In the genomic region with DNA sequence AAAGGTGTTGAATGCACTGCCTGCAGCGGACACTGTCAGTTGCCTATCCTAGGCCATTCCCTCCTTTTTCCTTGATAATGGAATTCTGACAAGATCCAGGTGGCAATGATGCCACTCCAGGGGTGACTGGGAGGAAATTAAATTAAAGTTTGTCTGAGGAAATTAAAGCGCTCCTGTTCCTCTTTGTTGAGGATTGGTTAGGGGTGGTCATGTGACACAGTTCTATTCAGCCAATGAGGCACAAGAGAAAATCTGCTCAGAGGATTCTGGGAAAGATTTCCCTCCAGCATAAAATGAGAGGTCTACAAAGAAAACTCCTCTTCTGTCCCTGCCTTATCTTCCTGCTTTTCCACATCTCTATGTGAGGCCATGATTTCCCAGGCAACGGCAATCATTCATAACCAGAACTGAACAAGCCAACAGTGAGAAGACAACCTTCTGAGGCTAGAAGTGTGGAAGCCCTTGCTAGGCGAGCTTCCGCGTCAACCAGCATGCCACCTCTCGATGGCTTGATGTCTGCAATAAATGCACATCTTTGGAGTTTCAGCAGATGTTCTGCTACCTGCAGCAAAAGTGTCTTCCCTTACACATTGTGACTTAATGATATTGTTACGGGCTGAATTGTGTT, we compare ENCODE assay signal across 31 cellular contexts. TPM values are rescaled to one million over a fixed set of nuclear protein-coding genes. Genes with fewer than 3 reads are reported as not detected.
"Had no signal": no experiment of that assay in that cellular context is flagged by ENCODE, and none has a peak within 500 bp of the region (broad histone marks: within the 10 kb centered on the region; RNA-seq: fewer than 3 reads in every experiment).

No MANE protein-coding gene starts in this region.

- H3K27ac ChIP-seq: brain microvascular endothelial cell, coronary artery, dorsolateral prefrontal cortex had no signal

- FAIRE-seq: astrocyte, bronchial epithelial cell, frontal cortex had no signal

- H3K9me3 Mint-ChIP-seq: activated CD4-positive, alpha-beta memory T cell treated with anti-CD3 and anti-CD28 coated beads, Interleukin-2, amount 10 ng/mL, durations not matched to agents 7 days and 5 days; activated CD4-positive, alpha-beta T cell treated with anti-CD3 and anti-CD28 coated beads, Interleukin-2, amount 10 ng/mL, durations not matched to agents 7 days and 5 days; activated T-cell treated with anti-CD3 and anti-CD28 coated beads, Interleukin-2, amount 50 U/mL, for 24 hours; activated T-cell treated with anti-CD3 and anti-CD28 coated beads, Interleukin-2, amount 50 U/mL, for 72 hours; central memory CD8-positive, alpha-beta T cell; dendritic cell treated with granulocyte-macrophage colony-stimulating factor and Interleukin-4, amounts not matched to agents 40 ng/mL and 50 ng/mL, for 4 days; endodermal cell had no signal

- H3K4me3 Mint-ChIP-seq: activated CD4-positive, alpha-beta memory T cell treated with anti-CD3 and anti-CD28 coated beads, Interleukin-2, amount 10 ng/mL, durations not matched to agents 7 days and 5 days; activated CD4-positive, alpha-beta T cell treated with anti-CD3 and anti-CD28 coated beads, Interleukin-2, amount 10 ng/mL, durations not matched to agents 7 days and 5 days; activated naive CD8-positive, alpha-beta T cell; activated T-cell treated with anti-CD3 and anti-CD28 coated beads, Interleukin-2, amount 50 U/mL, for 24 hours; activated T-cell treated with anti-CD3 and anti-CD28 coated beads, Interleukin-2, amount 50 U/mL, for 72 hours; central memory CD8-positive, alpha-beta T cell; dendritic cell treated with granulocyte-macrophage colony-stimulating factor and Interleukin-4, amounts not matched to agents 40 ng/mL and 50 ng/mL, for 4 days; endodermal cell had no signal

- H3K27me3 ChIP-seq: brain microvascular endothelial cell had no signal

- H3K4me3 ChIP-seq: coronary artery, dorsolateral prefrontal cortex had no signal

- H3K27ac Mint-ChIP-seq: activated CD4-positive, alpha-beta memory T cell treated with anti-CD3 and anti-CD28 coated beads, Interleukin-2, amount 10 ng/mL, durations not matched to agents 7 days and 5 days; activated CD4-positive, alpha-beta T cell treated with anti-CD3 and anti-CD28 coated beads, Interleukin-2, amount 10 ng/mL, durations not matched to agents 7 days and 5 days; activated naive CD8-positive, alpha-beta T cell; activated T-cell treated with anti-CD3 and anti-CD28 coated beads, Interleukin-2, amount 50 U/mL, for 24 hours; activated T-cell treated with anti-CD3 and anti-CD28 coated beads, Interleukin-2, amount 50 U/mL, for 72 hours; dendritic cell treated with granulocyte-macrophage colony-stimulating factor and Interleukin-4, amounts not matched to agents 40 ng/mL and 50 ng/mL, for 4 days; endodermal cell had no signal

- H3K36me3 ChIP-seq: brain microvascular endothelial cell had no signal

- ATAC-seq: activated T-cell treated with anti-CD3 and anti-CD28 coated beads, Interleukin-2, amount 50 U/mL, for 72 hours; esophagus mucosa had no signal

- DNase-seq: activated CD4-positive, alpha-beta memory T cell treated with anti-CD3 and anti-CD28 coated beads, Interleukin-2, amount 10 ng/mL, durations not matched to agents 7 days and 5 days; activated CD4-positive, alpha-beta T cell treated with anti-CD3 and anti-CD28 coated beads for 1 hour; activated CD4-positive, alpha-beta T cell treated with anti-CD3 and anti-CD28 coated beads for 4 hours; activated CD4-positive, alpha-beta T cell treated with anti-CD3 and anti-CD28 coated beads, Interleukin-2, amount 10 ng/mL, durations not matched to agents 7 days and 5 days; activated CD4-positive, alpha-beta T cell treated with anti-CD3 and anti-CD28 coated beads, Interleukin-2, amount 50 U/mL, for 4 hours; activated CD8-positive, alpha-beta memory T cell treated with anti-CD3 and anti-CD28 coated beads, Interleukin-2, amount 50 U/mL, for 48 hours; activated gamma-delta T cell; activated naive CD4-positive, alpha-beta T cell; activated naive CD4-positive, alpha-beta T cell treated with anti-CD3 and anti-CD28 coated beads, Interleukin-2, amount 50 U/mL, for 16 hours; activated T-cell treated with anti-CD3 and anti-CD28 coated beads for 4 hours; activated T-cell treated with anti-CD3 and anti-CD28 coated beads, Interleukin-2, amount 50 U/mL, for 24 hours; activated T-cell treated with anti-CD3 and anti-CD28 coated beads, Interleukin-2, amount 50 U/mL, for 72 hours; amniotic stem cell; anterior cingulate cortex; brain microvascular endothelial cell; dorsolateral prefrontal cortex; effector memory CD4-positive, alpha-beta T cell; endodermal cell; foreskin fibroblast; head of caudate nucleus; T-helper 2 cell had no signal

- H3K4me1 Mint-ChIP-seq: activated CD4-positive, alpha-beta memory T cell treated with anti-CD3 and anti-CD28 coated beads, Interleukin-2, amount 10 ng/mL, durations not matched to agents 7 days and 5 days; activated CD4-positive, alpha-beta T cell treated with anti-CD3 and anti-CD28 coated beads, Interleukin-2, amount 10 ng/mL, durations not matched to agents 7 days and 5 days; central memory CD8-positive, alpha-beta T cell had no signal

- H3K36me3 Mint-ChIP-seq: activated naive CD8-positive, alpha-beta T cell had no signal

RNA-seq across cellular contexts. Expression of a gene that starts 5.6 kb away (rescaled TPM):
- total RNA-seq: activated CD4-positive, alpha-beta memory T cell treated with anti-CD3 and anti-CD28 coated beads, Interleukin-2, amount 10 ng/mL, durations not matched to agents 7 days and 5 days; activated CD4-positive, alpha-beta T cell treated with anti-CD3 and anti-CD28 coated beads, Interleukin-2, amount 10 ng/mL, durations not matched to agents 7 days and 5 days; activated T-cell treated with anti-CD3 and anti-CD28 coated beads, Interleukin-2, amount 50 U/mL, for 72 hours; astrocyte; bronchial epithelial cell; cardiac septum; T-helper 1 cell treated with Interleukin-12 subunit alpha and Interleukin-12 subunit beta and Interleukin-4 antibody, amounts not matched to agents 30 ng/mL and 1 ng/mL, for 36 hours had no signal
